1 cellular context compared by ENCODE assay signal in genomic region chr15:58369261-58369699, GRCh38.
TF ChIP-seq lines count a peak whose summit lies in the region.

No MANE protein-coding gene starts in this region.

TF ChIP-seq in GM23338, 12 proteins besides CTCF, POLR2A, EP300 and RAD21 (continued from another document):
- TF ChIP-seq CREB1 (CRISPR knock-in tag; IDR thresholded peaks at IDR 0.05; ENCODE audit: low read depth) (no peak), EZH2 (IDR thresholded peaks at IDR 0.05; ENCODE audit: low read depth, unreplicated experiment) (no peak), ETS1 (IDR thresholded peaks at IDR 0.05) (no peak), ZNF114 (CRISPR knock-in tag; IDR thresholded peaks at IDR 0.05) (no peak), STAT1 (IDR thresholded peaks at IDR 0.05; ENCODE audit: unreplicated experiment) (no peak), JUNB (IDR thresholded peaks at IDR 0.05; ENCODE audit: unreplicated experiment) (no peak), EZH2phosphoT487 (IDR thresholded peaks at IDR 0.05; ENCODE audit: unreplicated experiment) (no peak), ZNF462 (CRISPR knock-in tag; IDR thresholded peaks at IDR 0.05) (no peak), ZNF331 (CRISPR knock-in tag; IDR thresholded peaks at IDR 0.05; ENCODE audit: low read depth) (no peak)
